11 cellular contexts compared by ENCODE assay signal in genomic region chr2:47357475-47357874, GRCh38. TPM values are rescaled to one million over a fixed set of nuclear protein-coding genes. Genes with fewer than 3 reads are reported as not detected.
DNase-seq lines count a peak whose midpoint lies in the region; ATAC-seq and TF ChIP-seq lines count a peak whose summit lies in the region.
"Had no signal": no experiment of that assay in that cellular context is flagged by ENCODE, and none has a peak within 500 bp of the region (broad histone marks: within the 10 kb centered on the region; RNA-seq: fewer than 3 reads in every experiment).

No MANE protein-coding gene starts in this region.

- POLR2A ChIA-PET in HEK293 (lab: Yijun Ruan, JAX) (interaction anchor here (1.4 kb wide), 1 partner anchor 12 kb away, joined by 6 read pairs; no protein-coding TSS in a partner anchor), WTC11 (lab: Charles Lee) (interaction anchor here (0.6 to 0.9 kb wide), 2 partner anchors 13 to 45 kb away, joined by 3 read pairs; partner anchors contain the start of gene MSH2)

- intact Hi-C loops in right cardiac atrium (cut with DNase I): no loop called here

- H3K27ac Mint-ChIP-seq in WTC11: peak overlapping the region; percentile 17; the same call in 1 of the 2 replicates
- no peak overlapping the region for H3K27ac Mint-ChIP-seq in osteocyte (ENCODE audit: unreplicated experiment)

- H3K9me3 Mint-ChIP-seq in WTC11 (no peaks in the 10 kb centered on the region), osteocyte (ENCODE audit: unreplicated experiment) (no peaks in the 10 kb centered on the region)

- no peaks in the 10 kb centered on the region for H3K36me3 ChIP-seq in HEK293 (ENCODE audit: control insufficient read depth in 2 of 2, insufficient read depth in 1 of 2, low read length in 2 of 2)
- H3K36me3 ChIP-seq: BLaER1 had no signal

- H3K4me3 ChIP-seq in HEK293 (ENCODE audit: low read depth, low read length) (no peak overlapping the region), right cardiac atrium (ENCODE audit: low read length) (no peak overlapping the region)
- H3K4me3 ChIP-seq: BLaER1, GM12878 had no signal

- H3K27me3 ChIP-seq in right cardiac atrium (ENCODE audit: control insufficient read depth, insufficient read depth): no peaks in the 10 kb centered on the region
- H3K27me3 ChIP-seq: BLaER1 had no signal

- DNase-seq in A172 (ENCODE audit: low spot score): peak; percentile 94
- no peak for DNase-seq in WTC11 (ENCODE audit: low spot score)
- DNase-seq in right cardiac atrium: no peak
- no peak for DNase-seq in central memory CD4-positive, alpha-beta T cell
- no peak for DNase-seq in osteocyte (ENCODE audit: extremely low spot score, unreplicated experiment)
- DNase-seq in activated naive CD4-positive, alpha-beta T cell treated with Interleukin-2 at 50 U/mL for 16 hours: no peak
- DNase-seq: NCI-H1930 had no signal

- no peak overlapping the region for H3K4me3 Mint-ChIP-seq in WTC11
- no peak overlapping the region for H3K4me3 Mint-ChIP-seq in osteocyte (ENCODE audit: unreplicated experiment)

- TF ChIP-seq CTCF in HEK293 (tag by site-specific recombination; IDR thresholded peaks at IDR 0.05) (no peak), WTC11 (IDR thresholded peaks at IDR 0.05) (no peak), osteocyte (IDR thresholded peaks at IDR 0.05) (no peak)

- peak; percentile 65 for ATAC-seq in WTC11
- ATAC-seq in right cardiac atrium: peak; percentile 34 to 77
- ATAC-seq in GM21515 (IDR thresholded peaks at IDR 0.05; ENCODE audit: unreplicated experiment): no peak
- ATAC-seq: GM12878 had no signal

- CTCF ChIA-PET in HEK293 (lab: Yijun Ruan, JAX): interaction anchor here (0.6 kb wide), 1 partner anchor 397 kb away, joined by 3 read pairs; no protein-coding TSS in a partner anchor
- CTCF ChIA-PET in WTC11 (lab: Charles Lee): interaction anchor here (1.1 kb wide), 1 partner anchor 31 kb away, joined by 4 read pairs; no protein-coding TSS in a partner anchor

- H3K27ac ChIP-seq in HEK293 (ENCODE audit: extremely low read depth, low read depth, low read length) (no peak overlapping the region), right cardiac atrium (ENCODE audit: low read length) (no peak overlapping the region)
- H3K27ac ChIP-seq: BLaER1 had no signal

- no peaks in the 10 kb centered on the region for H3K9me3 ChIP-seq in HEK293 (ENCODE audit: control insufficient read depth, insufficient read depth, low read depth, low read length)
- H3K9me3 ChIP-seq in right cardiac atrium (ENCODE audit: control insufficient read depth, low read length): no peaks in the 10 kb centered on the region
- H3K9me3 ChIP-seq: BLaER1 had no signal

- peaks cover 4% of the 10 kb centered on the region; the same call in 1 of the 2 replicates for H3K27me3 Mint-ChIP-seq in WTC11 (ENCODE audit: low read depth)
- H3K27me3 Mint-ChIP-seq in osteocyte (ENCODE audit: unreplicated experiment): no peaks in the 10 kb centered on the region

- H3K4me1 Mint-ChIP-seq in WTC11 (peaks cover 13% of the 10 kb centered on the region), osteocyte (ENCODE audit: unreplicated experiment) (peaks cover 24% of the 10 kb centered on the region)

- WGBS in right cardiac atrium: 44% methylated on average over 4 of the region's 4 CpGs

- H3K36me3 Mint-ChIP-seq in WTC11: no peaks in the 10 kb centered on the region
- H3K36me3 Mint-ChIP-seq in osteocyte (ENCODE audit: unreplicated experiment): no peaks in the 10 kb centered on the region

- peaks cover 2% of the 10 kb centered on the region for H3K4me1 ChIP-seq in HEK293 (ENCODE audit: control insufficient read depth, insufficient read depth, low read length)
- H3K4me1 ChIP-seq in right cardiac atrium (ENCODE audit: control insufficient read depth, insufficient read depth, low read length): peaks cover 2% of the 10 kb centered on the region
- H3K4me1 ChIP-seq: BLaER1 had no signal

TF ChIP-seq in HEK293, 187 proteins besides CTCF, POLR2A, EP300 and RAD21:
- TF ChIP-seq TRIM28 (IDR thresholded peaks at IDR 0.05; ENCODE audit: borderline replicate concordance, low read length) (no peak), ZNF518A (tag by site-specific recombination; conservative IDR thresholded peaks at IDR 0.05; ENCODE audit: low read depth) (no peak), PRDM1 (tag by site-specific recombination; IDR thresholded peaks at IDR 0.05) (peak; percentile 39; the same call in 1 of the 2 replicates)

TF ChIP-seq in WTC11, 78 proteins besides CTCF, POLR2A, EP300 and RAD21:
- TF ChIP-seq CREM (CRISPR knock-in tag; IDR thresholded peaks at IDR 0.05) (no peak), CREB1 (CRISPR knock-in tag; IDR thresholded peaks at IDR 0.05) (no peak), SP1 (CRISPR knock-in tag; conservative IDR thresholded peaks at IDR 0.05) (no peak), CDX4 (CRISPR knock-in tag; IDR thresholded peaks at IDR 0.05; ENCODE audit: borderline replicate concordance) (no peak), RORB (CRISPR knock-in tag; IDR thresholded peaks at IDR 0.05) (no peak)

RNA-seq across cellular contexts. Expression of gene EPCAM, which starts 11.6 kb away (rescaled TPM):
- total RNA-seq in A172 (2014; rRNA removed; shearing (Covaris generic)): 0.77 and 1.5 TPM in 2 replicates
- total RNA-seq in WTC11 (2021) (214 to 229 TPM (median 227 TPM) in 3 replicates), right cardiac atrium (under 1 TPM in 2 of 4 donors, not detected in 2; 0.35 to 0.75 TPM), osteocyte (1.1 and 2.4 TPM in 2 replicates)
- 0.36 TPM for polyA plus RNA-seq in right cardiac atrium

RNA-seq across cellular contexts. Expression of gene MSH2, which starts 45.5 kb away (rescaled TPM):
- 114 and 115 TPM in 2 replicates for total RNA-seq in A172 (2014; rRNA removed; shearing (Covaris generic))
- total RNA-seq in WTC11 (2021) (207 to 244 TPM (median 209 TPM) in 3 replicates), right cardiac atrium (10 to 100 TPM; 10.0 to 14.8 (median 10.2) TPM), osteocyte (27.0 and 28.7 TPM in 2 replicates)
- polyA plus RNA-seq in right cardiac atrium: 7.4 TPM

Comparison
In these comparisons a context has a peak if more than half of its experiments do, and no peak if none do; other contexts are left out.
1. RNA of gene EPCAM, which starts 11.6 kb away (total RNA-seq): 214 to 229 TPM in WTC11; 1.1 to 2.4 TPM in osteocyte, 0.77 to 1.5 TPM in A172 and 0.35 to 0.75 TPM in right cardiac atrium; every median in the first group is over 10 times any median in the second.